ENCODE assay signal across 16 cellular contexts in genomic region chr7:101558742-101559325, GRCh38.
A peak's percentile ranks its signal among the peaks of the same experiment; 100 is the strongest.
DNase-seq lines count a peak whose midpoint lies in the region; ATAC-seq, FAIRE-seq and TF ChIP-seq lines count a peak whose summit lies in the region.
"Had no signal": no experiment of that assay in that cellular context is flagged by ENCODE, and none has a peak within 500 bp of the region (broad histone marks: within the 10 kb centered on the region; RNA-seq: fewer than 3 reads in every experiment).

No MANE protein-coding gene starts in this region.

- CTCF ChIA-PET in K562 (lab: Yijun Ruan, JAX; ENCODE audit: low intra/inter-chr PET ratio), result interaction anchor here (0.6 kb wide), 1 partner anchor 831 kb away, joined by 3 read pairs; no protein-coding TSS in a partner anchor

- peak overlapping the region in 1 of 2 experiments; percentile 36; a peak in 1 of 4 replicates for H3K9ac ChIP-seq in K562 (ENCODE audit: insufficient read depth in 1 of 2, low read depth in 2 of 2, low read length in 2 of 2)
- H3K9ac ChIP-seq: KMS-11 had no signal

- no peak overlapping the region for H2AFZ ChIP-seq in K562 (ENCODE audit: low read depth, low read length)

- peak in 1 of 2 experiments; percentile 35; a peak in 2 of 4 replicates for TF ChIP-seq RAD21 in K562 (CRISPR knock-in tag; conservative IDR thresholded peaks at IDR 0.05 in 1 of 2, IDR thresholded peaks at IDR 0.05 in 1 of 2)

- WGBS in K562 (ENCODE audit: insufficient coverage, low coverage, missing lambda C conversion rate), result 2% methylated on average over 9 of the region's 9 CpGs

- intact Hi-C loops in K562 (cut with micrococcal nuclease), result no loop called here

- H3K27me3 ChIP-seq in K562 (ENCODE audit: control insufficient read depth in 2 of 2, insufficient read depth in 2 of 2, low read length in 2 of 2) (peaks cover 7 to 60% of the 10 kb centered on the region in 2 experiments; a peak in 3 of 5 replicates), right atrium auricular region (no peaks in the 10 kb centered on the region)

- peaks cover 0 to 10% of the 10 kb centered on the region in 2 experiments; a peak in 2 of 5 replicates for H3K4me1 ChIP-seq in K562 (replicated peaks in 1 of 2; ENCODE audit: control insufficient read depth in 2 of 2, insufficient read depth in 2 of 2, low read length in 2 of 2)
- H3K4me1 ChIP-seq in right atrium auricular region, result no peaks in the 10 kb centered on the region

- in situ Hi-C loops in K562 (cut with MboI), result no loop called here

- no peak for FAIRE-seq in K562 (lab: Jason Lieb, UNC)
- FAIRE-seq: colon, small intestine had no signal

- H3K36me3 ChIP-seq in K562 (ENCODE audit: control insufficient read depth, insufficient read depth, low read length), result no peaks in the 10 kb centered on the region
- no peaks in the 10 kb centered on the region for H3K36me3 ChIP-seq in right atrium auricular region

- H3K9me3 ChIP-seq in K562 (replicated peaks; ENCODE audit: control insufficient read depth, insufficient read depth, low read depth, low read length) (no peaks in the 10 kb centered on the region), right atrium auricular region (no peaks in the 10 kb centered on the region)

- H3K27ac ChIP-seq in K562 (ENCODE audit: extremely low read depth, low read depth, low read length) (no peak overlapping the region), right atrium auricular region (no peak overlapping the region)
- H3K27ac ChIP-seq: KMS-11 had no signal

- H3K27me3 Mint-ChIP-seq in neural crest cell (ENCODE audit: low read depth), result peaks cover 46% of the 10 kb centered on the region

- H3K4me3 ChIP-seq in NB4 (ENCODE audit: low read depth, low read length), result no peak overlapping the region
- no peak overlapping the region for H3K4me3 ChIP-seq in K562
- no peak overlapping the region for H3K4me3 ChIP-seq in right atrium auricular region
- H3K4me3 ChIP-seq: lung had no signal

- ATAC-seq in K562, result peak; percentile 78
- ATAC-seq: CD8-positive, alpha-beta T cell had no signal

- no peak for TF ChIP-seq EP300 in K562 (IDR thresholded peaks at IDR 0.05; ENCODE audit: low read length)

- H3K27ac Mint-ChIP-seq in neural crest cell (ENCODE audit: unreplicated experiment), result peak overlapping the region; percentile 71
- H3K27ac Mint-ChIP-seq: activated T-cell treated with anti-CD3 and anti-CD28 coated beads, Interleukin-2, amount 50 U/mL, for 24 hours; CD8-positive, alpha-beta T cell had no signal

- no peaks in the 10 kb centered on the region for H3K9me1 ChIP-seq in K562 (ENCODE audit: control insufficient read depth, insufficient read depth, low read length)

- no peaks in the 10 kb centered on the region for H3K79me2 ChIP-seq in K562 (ENCODE audit: control insufficient read depth, insufficient read depth, low read length)

- DNase-seq in GM10266 (ENCODE audit: extremely low spot score), result peak; percentile 4
- peak; percentile 49 for DNase-seq in NB4 (ENCODE audit: low read depth)
- peak in 3 of 4 experiments; percentile 11 to 30 (median 29) for DNase-seq in K562 (ENCODE audit: extremely low read depth in 1 of 4, low spot score in 3 of 4)
- DNase-seq in neural crest cell (ENCODE audit: low read depth, low spot score), result no peak
- DNase-seq in putamen (ENCODE audit: low spot score), result no peak
- no peak for DNase-seq in HT-29 (ENCODE audit: low spot score)
- no peak for DNase-seq in right atrium auricular region (ENCODE audit: low spot score)
- DNase-seq in activated CD4-positive, alpha-beta T cell treated with anti-CD3 and anti-CD28 coated beads for 48 hours, result no peak
- DNase-seq: activated CD4-positive, alpha-beta T cell treated with anti-CD3 and anti-CD28 coated beads for 1 hour; activated T-cell treated with anti-CD3 and anti-CD28 coated beads, Interleukin-2, amount 50 U/mL, for 24 hours; CD8-positive, alpha-beta T cell; NCI-H1930; small intestine had no signal

- peaks cover 12% of the 10 kb centered on the region for H3K4me1 Mint-ChIP-seq in neural crest cell

- no peak overlapping the region for H3K4me2 ChIP-seq in K562 (ENCODE audit: insufficient read depth, low read length)
- H3K4me2 ChIP-seq: KMS-11 had no signal

- TF ChIP-seq CTCF in GM10266 (IDR thresholded peaks at IDR 0.05; ENCODE audit: control insufficient read depth, insufficient read depth, low read depth, missing control alignments), result peak; percentile 5
- peak; percentile 46 for TF ChIP-seq CTCF in NB4 (IDR thresholded peaks at IDR 0.05; ENCODE audit: low read depth, low read length)
- TF ChIP-seq CTCF in K562 (IDR thresholded peaks at IDR 0.05 in 2 of 3, conservative IDR thresholded peaks at IDR 0.05 in 1 of 3; ENCODE audit: insufficient read depth in 2 of 3, low read depth in 1 of 3, low read length in 3 of 3), result peak; percentile 31 to 49 (median 39); a peak in 5 of 6 replicates
- TF ChIP-seq CTCF in neural crest cell (conservative IDR thresholded peaks at IDR 0.05), result no peak
- no peak for TF ChIP-seq CTCF in right atrium auricular region (IDR thresholded peaks at IDR 0.05)

- TF ChIP-seq POLR2A in NB4 (IDR thresholded peaks at IDR 0.05; ENCODE audit: extremely low read depth, insufficient read length), result no peak
- no peak for TF ChIP-seq POLR2A in K562 (conservative IDR thresholded peaks at IDR 0.05)

- POLR2A ChIA-PET in K562 (lab: Yijun Ruan, JAX), result interaction anchor here (0.5 to 1.1 kb wide), 2 partner anchors 8 to 20 kb away, joined by 3 to 4 read pairs; no protein-coding TSS in a partner anchor

- BruUV-seq in K562 (replicated peaks; lab: Mats Ljungman, UMichigan), result no TSS peak

- H4K20me1 ChIP-seq in K562 (replicated peaks; ENCODE audit: control insufficient read depth, insufficient read depth, low read length), result no peaks in the 10 kb centered on the region

- no peak overlapping the region for H3K4me3 Mint-ChIP-seq in neural crest cell
- H3K4me3 Mint-ChIP-seq: activated T-cell treated with anti-CD3 and anti-CD28 coated beads, Interleukin-2, amount 50 U/mL, for 24 hours; CD8-positive, alpha-beta T cell had no signal

- H3K36me3 Mint-ChIP-seq in neural crest cell (ENCODE audit: low read depth), result no peaks in the 10 kb centered on the region
- H3K36me3 Mint-ChIP-seq: CD8-positive, alpha-beta T cell had no signal

- no peaks in the 10 kb centered on the region for H3K9me3 Mint-ChIP-seq in neural crest cell
- H3K9me3 Mint-ChIP-seq: activated T-cell treated with anti-CD3 and anti-CD28 coated beads, Interleukin-2, amount 50 U/mL, for 24 hours; CD8-positive, alpha-beta T cell had no signal

TF ChIP-seq in K562, 482 proteins besides CTCF, POLR2A, EP300 and RAD21:
- TF ChIP-seq HLTF (IDR thresholded peaks at IDR 0.05), result no peak
- TF ChIP-seq PBX2 (CRISPR knock-in tag; IDR thresholded peaks at IDR 0.05; ENCODE audit: low read depth), result no peak
- TF ChIP-seq PBX2 (tag; conservative IDR thresholded peaks at IDR 0.05; ENCODE audit: low read depth), result no peak
- no peak for TF ChIP-seq RCOR1 (IDR thresholded peaks at IDR 0.05; ENCODE audit: borderline replicate concordance in 1 of 2, low read depth in 2 of 2, low read length in 2 of 2)
- no peak for TF ChIP-seq NFXL1 (CRISPR knock-in tag; IDR thresholded peaks at IDR 0.05)
- no peak for TF ChIP-seq NCOA4 (IDR thresholded peaks at IDR 0.05; ENCODE audit: partially characterized antibody)
- TF ChIP-seq PML (IDR thresholded peaks at IDR 0.05; ENCODE audit: low read length), result no peak

Comparison
In these comparisons a context has a peak if more than half of its experiments do, and no peak if none do; other contexts are left out.
1. DNase-seq: peak in GM10266 (single experiment), NB4 (single experiment) and K562 (3 of 4); none in neural crest cell (single experiment), putamen (single experiment), HT-29 (single experiment), right atrium auricular region (single experiment) and activated CD4-positive, alpha-beta T cell treated with anti-CD3 and anti-CD28 coated beads for 48 hours (single experiment).
2. CTCF ChIP-seq: peak in GM10266 (single experiment), NB4 (single experiment) and K562 (3 of 3); none in neural crest cell (single experiment) and right atrium auricular region (0 of 2).